10 cellular contexts compared by ENCODE assay signal in genomic region chr6:30689022-30689865, GRCh38. TPM values are rescaled to one million over a fixed set of nuclear protein-coding genes. Genes with fewer than 3 reads are reported as not detected.
DNase-seq lines count a peak whose midpoint lies in the region; ATAC-seq and TF ChIP-seq lines count a peak whose summit lies in the region.
"Had no signal": no experiment of that assay in that cellular context is flagged by ENCODE, and none has a peak within 500 bp of the region (broad histone marks: within the 10 kb centered on the region; RNA-seq: fewer than 3 reads in every experiment).

No MANE protein-coding gene starts in this region.

- intact Hi-C loops in activated CD4-positive, alpha-beta T cell treated with anti-CD3 and anti-CD28 coated beads, Interleukin-2, amount 10 ng/mL, durations not matched to agents 24 days and 14 days (cut with micrococcal nuclease), result loop anchor here (10.0 kb wide), 1 partner anchor 806 kb away; the partner anchor contains the start of gene MICB

- H3K27ac Mint-ChIP-seq in activated CD4-positive, alpha-beta T cell treated with anti-CD3 and anti-CD28 coated beads, Interleukin-2, amount 10 ng/mL, durations not matched to agents 24 days and 14 days, result peak overlapping the region; percentile 64

- no peaks in the 10 kb centered on the region for H3K9me3 Mint-ChIP-seq in activated CD4-positive, alpha-beta T cell treated with anti-CD3 and anti-CD28 coated beads, Interleukin-2, amount 10 ng/mL, durations not matched to agents 24 days and 14 days

- peak overlapping the region; percentile 94 for H3K4me3 Mint-ChIP-seq in activated CD4-positive, alpha-beta T cell treated with anti-CD3 and anti-CD28 coated beads, Interleukin-2, amount 10 ng/mL, durations not matched to agents 24 days and 14 days

- H3K9me3 ChIP-seq in iPS-20b (ENCODE audit: insufficient read depth, low read depth, low read length) (no peaks in the 10 kb centered on the region), stomach smooth muscle (ENCODE audit: control insufficient read depth in 2 of 2, low read length in 2 of 2) (no peaks in the 10 kb centered on the region)
- H3K9me3 ChIP-seq: BE2C had no signal

- H3K27ac ChIP-seq in iPS-20b (ENCODE audit: low read length) (no peak overlapping the region), stomach smooth muscle (ENCODE audit: low read length) (peak overlapping the region; percentile 98)

- peak; percentile 63 for DNase-seq in activated CD4-positive, alpha-beta T cell treated with anti-CD3 and anti-CD28 coated beads, Interleukin-2, amount 10 ng/mL, durations not matched to agents 24 days and 14 days
- DNase-seq in activated CD4-positive, alpha-beta T cell treated with anti-CD3 and anti-CD28 coated beads for 4 hours, result no peak
- DNase-seq in GDM1 (lab: John Stamatoyannopoulos, UW) (no peak), RPMI8226 (no peak)
- DNase-seq: BE2C, retina had no signal

- peaks cover 46% of the 10 kb centered on the region for H3K4me1 Mint-ChIP-seq in activated CD4-positive, alpha-beta T cell treated with anti-CD3 and anti-CD28 coated beads, Interleukin-2, amount 10 ng/mL, durations not matched to agents 24 days and 14 days

- H3K9ac ChIP-seq in iPS-20b (ENCODE audit: low read depth, low read length) (no peak overlapping the region; the same call in 1 of the 2 replicates), stomach smooth muscle (ENCODE audit: low read length in 2 of 2) (peak overlapping the region in 1 of 2 donors; percentile 39)

- no peak for TF ChIP-seq CTCF in WI38 (IDR thresholded peaks at IDR 0.05; ENCODE audit: low read depth, low read length)

- H3K36me3 Mint-ChIP-seq in activated CD4-positive, alpha-beta T cell treated with anti-CD3 and anti-CD28 coated beads, Interleukin-2, amount 10 ng/mL, durations not matched to agents 24 days and 14 days (ENCODE audit: low read depth), result peaks cover 26% of the 10 kb centered on the region

- H3K27me3 ChIP-seq in iPS-20b (ENCODE audit: insufficient read depth, low read length), result no peaks in the 10 kb centered on the region
- H3K27me3 ChIP-seq in stomach smooth muscle (ENCODE audit: control insufficient read depth in 1 of 2, insufficient read depth in 2 of 2, low read length in 2 of 2), result no peaks in the 10 kb centered on the region
- H3K27me3 ChIP-seq: BE2C had no signal

- no peak for ATAC-seq in HG03439 (IDR thresholded peaks at IDR 0.05; ENCODE audit: unreplicated experiment)

- H3K4me3 ChIP-seq in WI38 (ENCODE audit: low read depth, low read length), result peak overlapping the region; percentile 70
- peak overlapping the region; percentile 92 for H3K4me3 ChIP-seq in iPS-20b (ENCODE audit: low read length)
- peak overlapping the region; percentile 74 to 94 for H3K4me3 ChIP-seq in stomach smooth muscle (ENCODE audit: low read length in 2 of 2)

- H3K4me1 ChIP-seq in iPS-20b (ENCODE audit: insufficient read depth, low read length) (peaks cover 23% of the 10 kb centered on the region), stomach smooth muscle (ENCODE audit: control insufficient read depth, insufficient read depth, low read length) (peaks cover 49% of the 10 kb centered on the region)

- no peaks in the 10 kb centered on the region for H3K27me3 Mint-ChIP-seq in activated CD4-positive, alpha-beta T cell treated with anti-CD3 and anti-CD28 coated beads, Interleukin-2, amount 10 ng/mL, durations not matched to agents 24 days and 14 days

- H3K36me3 ChIP-seq in iPS-20b (ENCODE audit: insufficient read depth, low read depth, low read length) (no peaks in the 10 kb centered on the region), stomach smooth muscle (ENCODE audit: control insufficient read depth in 2 of 2, insufficient read depth in 2 of 2, low read length in 2 of 2) (no peaks in the 10 kb centered on the region)

RNA-seq across cellular contexts. Expression of gene NRM, which starts 1.5 kb away (rescaled TPM):
- total RNA-seq in activated CD4-positive, alpha-beta T cell treated with anti-CD3 and anti-CD28 coated beads, Interleukin-2, amount 10 ng/mL, durations not matched to agents 24 days and 14 days, result 20.2 and 20.5 TPM in 2 replicates

RNA-seq across cellular contexts. Expression of gene PPP1R18, which starts 2.8 kb away (rescaled TPM):
- 167 and 169 TPM in 2 replicates for total RNA-seq in activated CD4-positive, alpha-beta T cell treated with anti-CD3 and anti-CD28 coated beads, Interleukin-2, amount 10 ng/mL, durations not matched to agents 24 days and 14 days

RNA-seq across cellular contexts. Expression of gene DHX16, which starts 16.4 kb away (rescaled TPM):
- total RNA-seq in activated CD4-positive, alpha-beta T cell treated with anti-CD3 and anti-CD28 coated beads, Interleukin-2, amount 10 ng/mL, durations not matched to agents 24 days and 14 days, result 53.4 and 56.7 TPM in 2 replicates

RNA-seq across cellular contexts. Expression of gene MDC1, which starts 27.8 kb away (rescaled TPM):
- total RNA-seq in activated CD4-positive, alpha-beta T cell treated with anti-CD3 and anti-CD28 coated beads, Interleukin-2, amount 10 ng/mL, durations not matched to agents 24 days and 14 days, result 93.9 and 97.2 TPM in 2 replicates

RNA-seq across cellular contexts. Expression of gene TUBB, which starts 30.9 kb away (rescaled TPM):
- total RNA-seq in activated CD4-positive, alpha-beta T cell treated with anti-CD3 and anti-CD28 coated beads, Interleukin-2, amount 10 ng/mL, durations not matched to agents 24 days and 14 days, result 1,084 and 1,089 TPM in 2 replicates
